ENCODE assay signal across 8 cellular contexts in the genomic region with DNA sequence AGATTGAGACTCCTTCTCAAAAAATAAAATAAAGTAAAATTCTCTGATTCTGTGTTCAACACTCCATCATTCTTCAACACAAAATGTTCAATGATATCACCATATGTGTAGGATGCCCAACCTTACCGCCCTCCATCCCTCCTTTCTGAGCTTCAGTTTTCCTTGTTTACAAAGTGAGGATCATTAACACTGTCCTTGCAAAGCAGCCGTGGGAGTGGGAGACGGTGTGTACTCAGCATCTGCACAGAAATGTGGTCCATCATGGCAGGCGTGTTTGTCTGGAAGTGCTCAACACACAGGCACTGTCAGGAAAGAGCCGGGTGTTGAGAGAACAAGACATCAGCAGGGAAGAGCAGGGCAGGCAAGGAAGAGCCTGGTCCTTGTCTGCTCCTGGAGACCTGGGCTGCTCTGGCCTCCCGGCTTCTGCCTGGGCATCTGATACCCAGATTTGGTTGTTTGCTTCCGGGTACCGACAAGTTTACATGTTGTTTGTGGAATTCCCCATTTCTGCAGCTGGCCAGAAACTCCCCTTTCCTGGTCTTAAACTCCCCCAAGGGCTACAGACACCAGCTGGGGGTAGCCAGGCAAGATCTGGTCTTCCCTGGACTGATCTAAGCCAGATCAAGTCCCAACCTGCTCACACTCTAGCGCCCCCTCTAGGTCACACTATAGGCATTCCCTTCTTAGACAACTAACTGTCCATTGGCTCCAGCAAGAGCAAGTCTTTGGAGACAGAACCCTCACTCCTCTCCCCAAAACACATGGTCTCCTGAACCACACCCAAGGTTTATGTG. TPM values are rescaled to one million over a fixed set of nuclear protein-coding genes. Genes with fewer than 3 reads are reported as not detected.
DNase-seq lines count a peak whose midpoint lies in the region; ATAC-seq and TF ChIP-seq lines count a peak whose summit lies in the region.

No MANE protein-coding gene starts in this region.

- H3K36me3 Mint-ChIP-seq in glutamatergic neuron (ENCODE audit: unreplicated experiment) = no peaks in the 10 kb centered on the region

- no peak overlapping the region for H3K27ac ChIP-seq in PC-9

- H3K27ac Mint-ChIP-seq in glutamatergic neuron (ENCODE audit: unreplicated experiment) = no peak overlapping the region

- H4K20me1 ChIP-seq in PC-9 (ENCODE audit: insufficient read depth) = no peaks in the 10 kb centered on the region

- DNase-seq in AML-193 (lab: John Stamatoyannopoulos, UW) (peak; percentile 18 to 24), PC-9 (no peak), glutamatergic neuron (peak; percentile 25), HPDE6-E6E7 (ENCODE audit: extremely low spot score) (no peak)

- CTCF ChIA-PET in PC-9 (lab: Charles Lee) = no interaction called here

- no peaks in the 10 kb centered on the region for H3K4me1 Mint-ChIP-seq in glutamatergic neuron (ENCODE audit: low read depth, unreplicated experiment)

- peaks cover 5% of the 10 kb centered on the region for H3K27me3 Mint-ChIP-seq in glutamatergic neuron (ENCODE audit: unreplicated experiment)

- no peaks in the 10 kb centered on the region for H3K9me3 Mint-ChIP-seq in glutamatergic neuron (ENCODE audit: unreplicated experiment)

- no peak overlapping the region for H3K4me2 ChIP-seq in PC-9

- no peak overlapping the region for H2AFZ ChIP-seq in PC-9

- intact Hi-C loops in PC-9 (cut with micrococcal nuclease; ENCODE audit: unreplicated experiment) = no loop called here

- no peaks in the 10 kb centered on the region for H3K9me3 ChIP-seq in PC-9 (ENCODE audit: insufficient read depth, low read depth)

- H3K4me3 ChIP-seq in PC-9 = no peak overlapping the region

- H3K27me3 ChIP-seq in PC-9 (ENCODE audit: insufficient read depth, low read depth) = no peaks in the 10 kb centered on the region

- TF ChIP-seq CTCF in GM12873 (IDR thresholded peaks at IDR 0.05; ENCODE audit: insufficient read depth, low read depth, low read length, missing control alignments) = peak; percentile 63
- peak; percentile 54 for TF ChIP-seq CTCF in PC-9 (conservative IDR thresholded peaks at IDR 0.05)
- TF ChIP-seq CTCF in glutamatergic neuron (IDR thresholded peaks at IDR 0.05; ENCODE audit: partially characterized antibody, unreplicated experiment) = no peak

- H3K36me3 ChIP-seq in PC-9 (ENCODE audit: low read depth) = no peaks in the 10 kb centered on the region

- no peaks in the 10 kb centered on the region for H3F3A ChIP-seq in PC-9 (ENCODE audit: insufficient read depth, low read depth)

- no peak for ATAC-seq in GM19455 (IDR thresholded peaks at IDR 0.05; ENCODE audit: unreplicated experiment)
- ATAC-seq in GM18517 (IDR thresholded peaks at IDR 0.05; ENCODE audit: unreplicated experiment) = no peak
- ATAC-seq in HG02938 (IDR thresholded peaks at IDR 0.05; ENCODE audit: unreplicated experiment) = no peak

- no peaks in the 10 kb centered on the region for H3K79me2 ChIP-seq in PC-9 (ENCODE audit: low read depth)

- no peak overlapping the region for H3K4me3 Mint-ChIP-seq in glutamatergic neuron (ENCODE audit: unreplicated experiment)

- H3K4me1 ChIP-seq in PC-9 (replicated peaks; ENCODE audit: insufficient read depth) = no peaks in the 10 kb centered on the region

- BruUV-seq in PC-9 (replicated peaks; lab: Mats Ljungman, UMichigan) = no TSS peak

- no peaks in the 10 kb centered on the region for H3K9me2 ChIP-seq in PC-9 (ENCODE audit: insufficient read depth)

- POLR2A ChIA-PET in PC-9 (lab: Charles Lee; ENCODE audit: unreplicated experiment) = no interaction called here

RNA-seq across cellular contexts. Expression of a gene that starts 26.7 kb away (rescaled TPM):
- total RNA-seq in PC-9 (2021) (28.5 and 31.3 TPM in 2 replicates), glutamatergic neuron (ENCODE audit: unreplicated experiment) (18.9 TPM)

Comparison
In these comparisons a context has a peak if more than half of its experiments do, and no peak if none do; other contexts are left out.
1. DNase-seq: peak in AML-193 (2 of 2) and glutamatergic neuron (single experiment); none in PC-9 (0 of 2) and HPDE6-E6E7 (single experiment).